ENCODE assay signal across 8 cellular contexts in the genomic region with DNA sequence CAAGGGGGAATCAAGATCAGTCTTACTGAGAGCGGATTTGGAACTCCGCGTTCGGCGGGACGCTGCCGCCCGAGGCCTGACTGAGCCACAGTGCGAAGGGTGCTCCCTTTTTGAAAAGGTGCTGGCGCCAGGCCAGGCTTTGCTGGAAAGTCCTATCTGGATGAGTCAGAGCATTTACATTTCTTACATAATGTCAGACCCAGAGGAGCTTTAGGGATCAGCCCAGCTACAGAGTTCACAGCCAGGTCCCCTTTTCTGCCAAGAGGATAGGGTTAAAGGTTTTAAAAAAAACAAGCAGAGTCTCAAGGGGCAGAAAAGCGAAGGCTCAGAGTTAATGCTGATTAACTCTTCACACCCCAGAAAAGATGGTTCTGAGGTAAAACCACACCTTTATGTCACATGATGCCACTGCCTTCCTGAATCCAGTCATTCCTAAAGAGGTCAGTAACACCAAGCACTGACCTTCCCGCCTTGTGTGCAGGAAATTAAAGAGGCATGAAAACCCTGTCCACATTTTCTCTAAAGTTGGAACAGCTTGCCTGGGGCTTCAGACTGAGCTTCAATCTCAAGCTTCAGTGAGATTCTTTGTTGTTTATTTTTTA. TPM values are rescaled to one million over a fixed set of nuclear protein-coding genes. Genes with fewer than 3 reads are reported as not detected.
DNase-seq lines count a peak whose midpoint lies in the region; ATAC-seq lines count a peak whose summit lies in the region.

No MANE protein-coding gene starts in this region.

- H3K9me3 ChIP-seq in esophagus (ENCODE audit: control insufficient read depth in 2 of 2, insufficient read depth in 1 of 2, low read depth in 1 of 2, low read length in 1 of 2) = no peaks in the 10 kb centered on the region

- H3K9me3 Mint-ChIP-seq in naive B cell = no peaks in the 10 kb centered on the region

- no peaks in the 10 kb centered on the region for H3K36me3 ChIP-seq in esophagus (ENCODE audit: control insufficient read depth in 2 of 2, insufficient read depth in 2 of 2, low read length in 1 of 2)

- 7 to 9% methylated on average over 12 of the region's 12 CpGs for WGBS in esophagus, 2 donors

- peak overlapping the region in 2 of 6 donors; percentile 59 to 86 for H3K27ac Mint-ChIP-seq in naive B cell

- peak; percentile 65 for ATAC-seq in HG03108 (IDR thresholded peaks at IDR 0.05; ENCODE audit: unreplicated experiment)
- ATAC-seq in naive B cell (ENCODE audit: low read depth in 2 of 2) = peak in 1 of 2 donors; percentile 11

- DNase-seq in activated gamma-delta T cell treated with Interleukin-2 at 50 U/mL for 16 hours (peak; percentile 18), activated gamma-delta T cell (lab: John Stamatoyannopoulos, UW) (no peak), NCI-H69 (lab: John Stamatoyannopoulos, UW) (peak; percentile 92), naive B cell (no peak), superior temporal gyrus (ENCODE audit: extremely low spot score) (peak; percentile 49)
- DNase-seq in activated CD8-positive, alpha-beta memory T cell treated with anti-CD3 and anti-CD28 coated beads, Interleukin-2, amount 50 U/mL, for 4 hours = peak; percentile 68

- no peaks in the 10 kb centered on the region for H3K27me3 ChIP-seq in esophagus (ENCODE audit: control insufficient read depth in 1 of 2, insufficient read depth in 2 of 2, low read length in 2 of 2)

- H3K4me3 Mint-ChIP-seq in naive B cell = peak overlapping the region; percentile 85 to 99 (median 94)

- peaks cover 0 to 5% of the 10 kb centered on the region in 2 donors for H3K4me1 ChIP-seq in esophagus (ENCODE audit: control insufficient read depth in 2 of 2, insufficient read depth in 2 of 2, low read length in 1 of 2)

- H3K4me1 Mint-ChIP-seq in naive B cell = peaks cover 29 to 34% (median 33%) of the 10 kb centered on the region in 3 donors

- no peaks in the 10 kb centered on the region for H3K27me3 Mint-ChIP-seq in naive B cell

- peak overlapping the region; percentile 92 to 99 for H3K27ac ChIP-seq in esophagus (ENCODE audit: low read depth in 2 of 2, low read length in 1 of 2)

- H3K36me3 Mint-ChIP-seq in naive B cell = no peaks in the 10 kb centered on the region

- H3K4me3 ChIP-seq in esophagus (ENCODE audit: low read depth in 1 of 2, low read length in 2 of 2) = peak overlapping the region; percentile 20 to 47

RNA-seq across cellular contexts. Expression of gene FBXL14, which starts 11.7 kb away (rescaled TPM):
- 1 to 10 TPM; 2.8 to 6.2 TPM for polyA plus RNA-seq in esophagus
- 10 to 100 TPM; 11.2 to 20.6 (median 14.6) TPM for polyA plus RNA-seq in naive B cell (ENCODE audit: low read depth in 6 of 6)

RNA-seq across cellular contexts. Expression of gene WNT5B, which starts 22.9 kb away (rescaled TPM):
- polyA plus RNA-seq in esophagus (10 to 100 TPM; 10.1 to 13.9 TPM), naive B cell (ENCODE audit: low read depth in 6 of 6) (not detected)

Comparison
In these comparisons a context has a peak if more than half of its experiments do, and no peak if none do; other contexts are left out.
1. DNase-seq: peak in activated gamma-delta T cell treated with Interleukin-2 at 50 U/mL for 16 hours (single experiment), NCI-H69 (single experiment), activated CD8-positive, alpha-beta memory T cell treated with anti-CD3 and anti-CD28 coated beads, Interleukin-2, amount 50 U/mL, for 4 hours (single experiment) and superior temporal gyrus (single experiment); none in activated gamma-delta T cell (single experiment) and naive B cell (single experiment).
2. RNA of gene WNT5B, which starts 22.9 kb away (polyA plus RNA-seq): 10.1 to 13.9 TPM in esophagus; not detected in naive B cell; every median in the first group is over 4 times any median in the second.